In genomic region chr12:114679452-114679875, GRCh38 we compare ENCODE assay signal across 12 cellular contexts. TPM values are rescaled to one million over a fixed set of nuclear protein-coding genes. Genes with fewer than 3 reads are reported as not detected.
DNase-seq lines count a peak whose midpoint lies in the region; ATAC-seq and TF ChIP-seq lines count a peak whose summit lies in the region.
"Had no signal": no experiment of that assay in that cellular context is flagged by ENCODE, and none has a peak within 500 bp of the region (broad histone marks: within the 10 kb centered on the region; RNA-seq: fewer than 3 reads in every experiment).

No MANE protein-coding gene starts in this region.

- H3K9ac ChIP-seq in GM23248 = peak overlapping the region; percentile 98
- peak overlapping the region; percentile 89 for H3K9ac ChIP-seq in smooth muscle cell (ENCODE audit: low read depth)

- H3K27ac ChIP-seq in GM23248 = peak overlapping the region; percentile 97
- H3K27ac ChIP-seq in smooth muscle cell (ENCODE audit: low read depth) = peak overlapping the region; percentile 99

- H4K20me1 ChIP-seq in GM23248 (ENCODE audit: insufficient read depth) (no peaks in the 10 kb centered on the region), smooth muscle cell (ENCODE audit: low read depth) (peaks cover 76% of the 10 kb centered on the region)

- H3K27me3 ChIP-seq in GM23248 (replicated peaks; ENCODE audit: insufficient read depth) (no peaks in the 10 kb centered on the region), kidney epithelial cell (ENCODE audit: control insufficient read depth, insufficient read depth, low read length) (no peaks in the 10 kb centered on the region), smooth muscle cell (ENCODE audit: low read depth) (no peaks in the 10 kb centered on the region)

- peaks cover 37% of the 10 kb centered on the region for H3K36me3 ChIP-seq in GM23248 (ENCODE audit: low read depth)
- H3K36me3 ChIP-seq in kidney epithelial cell (ENCODE audit: control insufficient read depth, insufficient read depth, low read length) = no peaks in the 10 kb centered on the region
- H3K36me3 ChIP-seq in smooth muscle cell (ENCODE audit: low read depth) = no peaks in the 10 kb centered on the region

- H3K9me2 ChIP-seq in GM23248 (ENCODE audit: insufficient read depth) = no peaks in the 10 kb centered on the region

- peak; percentile 25 for DNase-seq in GM23248
- DNase-seq in astrocyte of the spinal cord (ENCODE audit: low read depth, low spot score) = peak; percentile 30
- no peak for DNase-seq in kidney epithelial cell (ENCODE audit: low read depth)
- DNase-seq in smooth muscle cell (lab: John Stamatoyannopoulos, UW; ENCODE audit: unreplicated experiment) = no peak
- DNase-seq in GM20000 (ENCODE audit: low spot score) = no peak
- no peak for DNase-seq in posterior cingulate gyrus
- DNase-seq: activated CD4-positive, alpha-beta memory T cell treated with anti-CD3 and anti-CD28 coated beads for 36 hours; activated naive CD4-positive, alpha-beta T cell treated with anti-CD3 and anti-CD28 coated beads, Interleukin-2, amount 10 ng/mL, durations not matched to agents 7 days and 5 days; Karpas-422; T-helper 17 cell had no signal

- H3K9me3 ChIP-seq in GM23248 (ENCODE audit: low read depth) = no peaks in the 10 kb centered on the region
- no peaks in the 10 kb centered on the region for H3K9me3 ChIP-seq in smooth muscle cell (replicated peaks; ENCODE audit: low read depth)

- ATAC-seq in GM21381 (IDR thresholded peaks at IDR 0.05; ENCODE audit: unreplicated experiment) (no peak), HG03280 (IDR thresholded peaks at IDR 0.05; ENCODE audit: unreplicated experiment) (no peak)
- ATAC-seq: T-helper 17 cell had no signal

- WGBS in GM23248 (ENCODE audit: low coverage in 1 of 2, low lambda C conversion rate in 2 of 2, missing lambda C conversion rate in 2 of 2), 2 experiments = 71 to 72% methylated on average over 10 of the region's 10 CpGs
- WGBS in smooth muscle cell (ENCODE audit: low lambda C conversion rate) = 3% methylated on average over 10 of the region's 10 CpGs

- H3K79me2 ChIP-seq in GM23248 (ENCODE audit: insufficient read depth) (peaks cover 94% of the 10 kb centered on the region), smooth muscle cell (ENCODE audit: low read depth) (peaks cover 94% of the 10 kb centered on the region)

- H3K4me3 ChIP-seq in GM23248 (peak overlapping the region; percentile 98), astrocyte of the spinal cord (ENCODE audit: low read depth, low read length) (peak overlapping the region; percentile 93), kidney epithelial cell (ENCODE audit: low read depth, low read length) (peak overlapping the region; percentile 23), smooth muscle cell (peak overlapping the region; percentile 88)

- intact Hi-C loops in posterior cingulate gyrus (cut with DNase I) = no loop called here

- no peak overlapping the region for H2AFZ ChIP-seq in GM23248
- no peak overlapping the region for H2AFZ ChIP-seq in smooth muscle cell (ENCODE audit: low read depth)

- H3K4me2 ChIP-seq in GM23248 (ENCODE audit: unreplicated experiment) (peak overlapping the region; percentile 99), smooth muscle cell (peak overlapping the region; percentile 89)

- peaks cover 43% of the 10 kb centered on the region for H3K4me1 ChIP-seq in GM23248 (ENCODE audit: insufficient read depth)
- H3K4me1 ChIP-seq in smooth muscle cell (ENCODE audit: low read depth) = peaks cover 24% of the 10 kb centered on the region

- TF ChIP-seq CTCF in astrocyte of the spinal cord (IDR thresholded peaks at IDR 0.05; ENCODE audit: low read depth, low read length) (no peak), kidney epithelial cell (IDR thresholded peaks at IDR 0.05; ENCODE audit: insufficient read depth, low read length, poor library complexity, severe bottlenecking) (no peak), smooth muscle cell (IDR thresholded peaks at IDR 0.05; ENCODE audit: borderline replicate concordance, insufficient read depth, poor library complexity, severe bottlenecking) (no peak), GM20000 (IDR thresholded peaks at IDR 0.05; ENCODE audit: extremely low read depth, missing control alignments) (no peak)

- H3F3A ChIP-seq in GM23248 (ENCODE audit: insufficient read depth) (peaks cover 64% of the 10 kb centered on the region), smooth muscle cell (ENCODE audit: low read depth) (peaks cover 61% of the 10 kb centered on the region)

- in situ Hi-C loops in GM23248 (cut with MboI) (loop anchor here (10.0 to 25.0 kb wide), 2 partner anchors 475 to 683 kb away; no protein-coding TSS in a partner anchor), astrocyte of the spinal cord (cut with HindIII; ENCODE audit: low sequenced_read_pairs) (no loop called here)

RNA-seq across cellular contexts. Expression of gene TBX3, which starts 4.5 kb away (rescaled TPM):
- total RNA-seq in GM23248 (2014; rRNA removed; shearing (Covaris generic)) = 25.1 and 34.0 TPM in 2 replicates
- polyA plus RNA-seq in GM23248 (2016; fragmentation: Nextera tagmentation; extraction: Ambion mirVana) = 29.2 TPM in 2 replicates
- total RNA-seq in kidney epithelial cell = 12.2 and 12.7 TPM in 2 replicates
- total RNA-seq in smooth muscle cell = 100 and 104 TPM in 2 replicates
- 100 and 110 TPM in 2 replicates for polyA plus RNA-seq in smooth muscle cell
- total RNA-seq: activated CD4-positive, alpha-beta memory T cell treated with anti-CD3 and anti-CD28 coated beads for 36 hours had no signal

Comparison
In these comparisons a context has a peak if more than half of its experiments do, and no peak if none do; other contexts are left out.
1. DNase-seq: peak in GM23248 (single experiment) and astrocyte of the spinal cord (single experiment); none in kidney epithelial cell (single experiment), smooth muscle cell (single experiment), GM20000 (single experiment) and posterior cingulate gyrus (0 of 10).
2. H3K4me3 ChIP-seq: peak in every context shown above with its lines; median percentile 98 in GM23248; 93 in astrocyte of the spinal cord; 88 in smooth muscle cell; 23 in kidney epithelial cell.